ENCODE assay signal across 1 cellular context in genomic region chr3:53846134-53846850, GRCh38.
A peak's percentile ranks its signal among the peaks of the same experiment; 100 is the strongest.
TF ChIP-seq lines count a peak whose summit lies in the region.

A gene with protein sequence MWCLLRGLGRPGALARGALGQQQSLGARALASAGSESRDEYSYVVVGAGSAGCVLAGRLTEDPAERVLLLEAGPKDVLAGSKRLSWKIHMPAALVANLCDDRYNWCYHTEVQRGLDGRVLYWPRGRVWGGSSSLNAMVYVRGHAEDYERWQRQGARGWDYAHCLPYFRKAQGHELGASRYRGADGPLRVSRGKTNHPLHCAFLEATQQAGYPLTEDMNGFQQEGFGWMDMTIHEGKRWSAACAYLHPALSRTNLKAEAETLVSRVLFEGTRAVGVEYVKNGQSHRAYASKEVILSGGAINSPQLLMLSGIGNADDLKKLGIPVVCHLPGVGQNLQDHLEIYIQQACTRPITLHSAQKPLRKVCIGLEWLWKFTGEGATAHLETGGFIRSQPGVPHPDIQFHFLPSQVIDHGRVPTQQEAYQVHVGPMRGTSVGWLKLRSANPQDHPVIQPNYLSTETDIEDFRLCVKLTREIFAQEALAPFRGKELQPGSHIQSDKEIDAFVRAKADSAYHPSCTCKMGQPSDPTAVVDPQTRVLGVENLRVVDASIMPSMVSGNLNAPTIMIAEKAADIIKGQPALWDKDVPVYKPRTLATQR (minus strand): TSS chr3:53846419. CDS start chr3:53824008, 22,411 bp downstream.
A gene with protein sequence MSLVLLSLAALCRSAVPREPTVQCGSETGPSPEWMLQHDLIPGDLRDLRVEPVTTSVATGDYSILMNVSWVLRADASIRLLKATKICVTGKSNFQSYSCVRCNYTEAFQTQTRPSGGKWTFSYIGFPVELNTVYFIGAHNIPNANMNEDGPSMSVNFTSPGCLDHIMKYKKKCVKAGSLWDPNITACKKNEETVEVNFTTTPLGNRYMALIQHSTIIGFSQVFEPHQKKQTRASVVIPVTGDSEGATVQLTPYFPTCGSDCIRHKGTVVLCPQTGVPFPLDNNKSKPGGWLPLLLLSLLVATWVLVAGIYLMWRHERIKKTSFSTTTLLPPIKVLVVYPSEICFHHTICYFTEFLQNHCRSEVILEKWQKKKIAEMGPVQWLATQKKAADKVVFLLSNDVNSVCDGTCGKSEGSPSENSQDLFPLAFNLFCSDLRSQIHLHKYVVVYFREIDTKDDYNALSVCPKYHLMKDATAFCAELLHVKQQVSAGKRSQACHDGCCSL (plus strand): TSS chr3:53846568. CDS start chr3:53846589, 21 bp downstream.

TF ChIP-seq in HepG2, 621 proteins besides CTCF, POLR2A, EP300 and RAD21 (continued from another document and continues in another):
- TF ChIP-seq GRHL1 (CRISPR knock-in tag; conservative IDR thresholded peaks at IDR 0.05) (no peak), MBNL3 (CRISPR knock-in tag; conservative IDR thresholded peaks at IDR 0.05) (no peak), NFKB2 (CRISPR knock-in tag; IDR thresholded peaks at IDR 0.05; ENCODE audit: borderline replicate concordance) (peak; percentile 80; the same call in 1 of the 2 replicates), HOXD1 (CRISPR knock-in tag; IDR thresholded peaks at IDR 0.05) (peak; percentile 84), ZNF530 (CRISPR knock-in tag; IDR thresholded peaks at IDR 0.05; ENCODE audit: low read depth) (0 out of 2 replicates have a peak, but pooled peaks have one; percentile 62), IKZF1 (IDR thresholded peaks at IDR 0.05) (no peak), ZNF24 (IDR thresholded peaks at IDR 0.05) (no peak), RFX1 (IDR thresholded peaks at IDR 0.05) (no peak), TRIM22 (IDR thresholded peaks at IDR 0.05) (no peak), ZNF563 (CRISPR knock-in tag; IDR thresholded peaks at IDR 0.05) (peak; percentile 57; the same call in 1 of the 2 replicates), FOXO4 (CRISPR knock-in tag; conservative IDR thresholded peaks at IDR 0.05) (no peak), JUN (CRISPR knock-in tag; IDR thresholded peaks at IDR 0.05) (peak; percentile 60; the same call in 1 of the 2 replicates), SUZ12 (IDR thresholded peaks at IDR 0.05; ENCODE audit: low read depth, low read length) (no peak), MAFG (CRISPR knock-in tag; IDR thresholded peaks at IDR 0.05) (no peak), ZNF816 (CRISPR knock-in tag; IDR thresholded peaks at IDR 0.05; ENCODE audit: borderline replicate concordance) (peak; percentile 59; the same call in 1 of the 2 replicates), ZFP37 (CRISPR knock-in tag; IDR thresholded peaks at IDR 0.05; ENCODE audit: borderline replicate concordance) (no peak), XRCC5 (optimal IDR thresholded peaks at IDR 0.05; ENCODE audit: low read length) (no peak), FOSL1 (CRISPR knock-in tag; IDR thresholded peaks at IDR 0.05; ENCODE audit: borderline replicate concordance) (no peak), ARID5B (CRISPR knock-in tag; IDR thresholded peaks at IDR 0.05) (peak; percentile 73), ARID2 (CRISPR knock-in tag; IDR thresholded peaks at IDR 0.05; ENCODE audit: borderline replicate concordance) (peak; percentile 98), RBFOX2 (IDR thresholded peaks at IDR 0.05; ENCODE audit: low read depth, low read length) (peak; percentile 98), TBP (CRISPR knock-in tag; IDR thresholded peaks at IDR 0.05) (no peak), MLX (CRISPR knock-in tag; IDR thresholded peaks at IDR 0.05) (peak; percentile 56), ZNF30 (CRISPR knock-in tag; IDR thresholded peaks at IDR 0.05) (no peak), RARA (CRISPR knock-in tag; IDR thresholded peaks at IDR 0.05) (no peak), SMAD9 (CRISPR knock-in tag; IDR thresholded peaks at IDR 0.05) (no peak), FOXK1 (CRISPR knock-in tag; IDR thresholded peaks at IDR 0.05; ENCODE audit: borderline replicate concordance, low read depth) (no peak), ZC3H4 (CRISPR knock-in tag; IDR thresholded peaks at IDR 0.05; ENCODE audit: borderline replicate concordance) (no peak), LCORL (IDR thresholded peaks at IDR 0.05) (no peak), LCORL (CRISPR knock-in tag; IDR thresholded peaks at IDR 0.05) (0 out of 2 replicates have a peak, but pooled peaks have one; percentile 32), HNF4A (CRISPR knock-in tag; IDR thresholded peaks at IDR 0.05) (no peak; the same call in 1 of the 2 replicates)
- TF ChIP-seq, protein P1, sequence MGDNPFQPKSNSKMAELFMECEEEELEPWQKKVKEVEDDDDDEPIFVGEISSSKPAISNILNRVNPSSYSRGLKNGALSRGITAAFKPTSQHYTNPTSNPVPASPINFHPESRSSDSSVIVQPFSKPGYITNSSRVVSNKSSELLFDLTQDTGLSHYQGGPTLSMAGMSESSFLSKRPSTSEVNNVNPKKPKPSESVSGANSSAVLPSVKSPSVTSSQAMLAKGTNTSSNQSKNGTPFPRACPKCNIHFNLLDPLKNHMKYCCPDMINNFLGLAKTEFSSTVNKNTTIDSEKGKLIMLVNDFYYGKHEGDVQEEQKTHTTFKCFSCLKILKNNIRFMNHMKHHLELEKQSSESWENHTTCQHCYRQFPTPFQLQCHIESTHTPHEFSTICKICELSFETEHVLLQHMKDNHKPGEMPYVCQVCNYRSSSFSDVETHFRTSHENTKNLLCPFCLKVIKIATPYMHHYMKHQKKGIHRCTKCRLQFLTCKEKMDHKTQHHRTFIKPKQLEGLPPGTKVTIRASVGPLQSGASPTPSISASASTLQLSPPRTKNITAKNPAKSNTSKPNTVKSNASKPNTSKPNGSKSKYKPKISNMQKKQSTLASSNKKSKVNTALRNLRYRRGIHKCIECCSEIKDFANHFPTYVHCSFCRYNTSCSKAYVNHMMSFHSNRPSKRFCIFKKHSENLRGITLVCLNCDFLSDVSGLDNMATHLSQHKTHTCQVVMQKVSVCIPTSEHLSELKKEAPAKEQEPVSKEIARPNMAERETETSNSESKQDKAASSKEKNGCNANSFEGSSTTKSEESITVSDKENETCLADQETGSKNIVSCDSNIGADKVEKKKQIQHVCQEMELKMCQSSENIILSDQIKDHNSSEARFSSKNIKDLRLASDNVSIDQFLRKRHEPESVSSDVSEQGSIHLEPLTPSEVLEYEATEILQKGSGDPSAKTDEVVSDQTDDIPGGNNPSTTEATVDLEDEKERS (CRISPR knock-in tag; IDR thresholded peaks at IDR 0.05) = peak; percentile 73; the same call in 1 of the 2 replicates
- TF ChIP-seq, protein P2, sequence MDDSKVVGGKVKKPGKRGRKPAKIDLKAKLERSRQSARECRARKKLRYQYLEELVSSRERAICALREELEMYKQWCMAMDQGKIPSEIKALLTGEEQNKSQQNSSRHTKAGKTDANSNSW (CRISPR knock-in tag; IDR thresholded peaks at IDR 0.05; ENCODE audit: borderline replicate concordance) = no peak
- TF ChIP-seq, protein P3, sequence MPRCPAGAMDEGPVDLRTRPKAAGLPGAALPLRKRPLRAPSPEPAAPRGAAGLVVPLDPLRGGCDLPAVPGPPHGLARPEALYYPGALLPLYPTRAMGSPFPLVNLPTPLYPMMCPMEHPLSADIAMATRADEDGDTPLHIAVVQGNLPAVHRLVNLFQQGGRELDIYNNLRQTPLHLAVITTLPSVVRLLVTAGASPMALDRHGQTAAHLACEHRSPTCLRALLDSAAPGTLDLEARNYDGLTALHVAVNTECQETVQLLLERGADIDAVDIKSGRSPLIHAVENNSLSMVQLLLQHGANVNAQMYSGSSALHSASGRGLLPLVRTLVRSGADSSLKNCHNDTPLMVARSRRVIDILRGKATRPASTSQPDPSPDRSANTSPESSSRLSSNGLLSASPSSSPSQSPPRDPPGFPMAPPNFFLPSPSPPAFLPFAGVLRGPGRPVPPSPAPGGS (CRISPR knock-in tag; IDR thresholded peaks at IDR 0.05) = peak; percentile 88
- TF ChIP-seq, protein P4, sequence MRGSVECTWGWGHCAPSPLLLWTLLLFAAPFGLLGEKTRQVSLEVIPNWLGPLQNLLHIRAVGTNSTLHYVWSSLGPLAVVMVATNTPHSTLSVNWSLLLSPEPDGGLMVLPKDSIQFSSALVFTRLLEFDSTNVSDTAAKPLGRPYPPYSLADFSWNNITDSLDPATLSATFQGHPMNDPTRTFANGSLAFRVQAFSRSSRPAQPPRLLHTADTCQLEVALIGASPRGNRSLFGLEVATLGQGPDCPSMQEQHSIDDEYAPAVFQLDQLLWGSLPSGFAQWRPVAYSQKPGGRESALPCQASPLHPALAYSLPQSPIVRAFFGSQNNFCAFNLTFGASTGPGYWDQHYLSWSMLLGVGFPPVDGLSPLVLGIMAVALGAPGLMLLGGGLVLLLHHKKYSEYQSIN (CRISPR knock-in tag; IDR thresholded peaks at IDR 0.05; ENCODE audit: borderline replicate concordance) = no peak
- TF ChIP-seq, protein P5, sequence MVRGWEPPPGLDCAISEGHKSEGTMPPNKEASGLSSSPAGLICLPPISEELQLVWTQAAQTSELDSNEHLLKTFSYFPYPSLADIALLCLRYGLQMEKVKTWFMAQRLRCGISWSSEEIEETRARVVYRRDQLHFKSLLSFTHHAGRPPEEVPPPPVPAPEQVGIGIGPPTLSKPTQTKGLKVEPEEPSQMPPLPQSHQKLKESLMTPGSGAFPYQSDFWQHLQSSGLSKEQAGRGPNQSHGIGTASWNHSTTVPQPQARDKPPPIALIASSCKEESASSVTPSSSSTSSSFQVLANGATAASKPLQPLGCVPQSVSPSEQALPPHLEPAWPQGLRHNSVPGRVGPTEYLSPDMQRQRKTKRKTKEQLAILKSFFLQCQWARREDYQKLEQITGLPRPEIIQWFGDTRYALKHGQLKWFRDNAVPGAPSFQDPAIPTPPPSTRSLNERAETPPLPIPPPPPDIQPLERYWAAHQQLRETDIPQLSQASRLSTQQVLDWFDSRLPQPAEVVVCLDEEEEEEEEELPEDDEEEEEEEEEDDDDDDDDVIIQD (CRISPR knock-in tag; IDR thresholded peaks at IDR 0.05; ENCODE audit: low read depth) = peak; percentile 61; the same call in 1 of the 2 replicates
